Comparison of ENCODE assay signal across 9 cellular contexts in genomic region chr14:41607966-41608663, GRCh38. TPM values are rescaled to one million over a fixed set of nuclear protein-coding genes. Genes with fewer than 3 reads are reported as not detected.
A peak's percentile ranks its signal among the peaks of the same experiment; 100 is the strongest.
DNase-seq lines count a peak whose midpoint lies in the region; ATAC-seq, FAIRE-seq and TF ChIP-seq lines count a peak whose summit lies in the region.
"Had no signal": no experiment of that assay in that cellular context is flagged by ENCODE, and none has a peak within 500 bp of the region (broad histone marks: within the 10 kb centered on the region; RNA-seq: fewer than 3 reads in every experiment).

No MANE protein-coding gene starts in this region.

- no peak overlapping the region for H3K27ac Mint-ChIP-seq in HFFc6

- no peak for FAIRE-seq in endothelial cell of umbilical vein (lab: Jason Lieb, UNC)
- FAIRE-seq: bronchial epithelial cell had no signal

- H2AFZ ChIP-seq in endothelial cell of umbilical vein (ENCODE audit: low read depth, low read length), result no peak overlapping the region

- TF ChIP-seq POLR2A in endothelial cell of umbilical vein (IDR thresholded peaks at IDR 0.05; ENCODE audit: low read depth, low read length) (no peak), ovary (IDR thresholded peaks at IDR 0.05) (no peak)

- no peak overlapping the region for H3K9ac ChIP-seq in endothelial cell of umbilical vein (replicated peaks; ENCODE audit: extremely low read depth, insufficient read depth, low read length)

- ATAC-seq in HG02623 (IDR thresholded peaks at IDR 0.05; ENCODE audit: unreplicated experiment), result no peak

- H3K4me3 Mint-ChIP-seq in HFFc6, result no peak overlapping the region

- CTCF ChIA-PET in endothelial cell of umbilical vein (lab: Charles Lee), result interaction anchor here (1.2 kb wide), 1 partner anchor 16 kb away, joined by 3 read pairs; no protein-coding TSS in a partner anchor

- H3K79me2 ChIP-seq in endothelial cell of umbilical vein (ENCODE audit: control insufficient read depth, insufficient read depth, low read length), result no peaks in the 10 kb centered on the region

- BruUV-seq in endothelial cell of umbilical vein (replicated peaks; lab: Mats Ljungman, UMichigan), result no TSS peak

- no peak overlapping the region for H3K4me2 ChIP-seq in endothelial cell of umbilical vein (ENCODE audit: insufficient read depth, low read length)

- H3K9me3 Mint-ChIP-seq in HFFc6, result 0 out of 2 replicates have a peak, but pooled peaks cover 4% of the 10 kb centered on the region

- no peak for TF ChIP-seq EP300 in ovary (IDR thresholded peaks at IDR 0.05)

- POLR2A ChIA-PET in endothelial cell of umbilical vein (lab: Charles Lee), result no interaction called here

- no peaks in the 10 kb centered on the region for H3K36me3 ChIP-seq in endothelial cell of umbilical vein (ENCODE audit: control insufficient read depth in 2 of 2, extremely low read depth in 1 of 2, insufficient read depth in 2 of 2, low read length in 2 of 2)
- no peaks in the 10 kb centered on the region for H3K36me3 ChIP-seq in ovary

- 0 to 1% (median 1%) methylated on average over 38 to 55 of the region's 55 CpGs for WGBS in ovary, 3 donors

- peaks cover 4% of the 10 kb centered on the region for H3K4me1 ChIP-seq in endothelial cell of umbilical vein (ENCODE audit: control insufficient read depth, extremely low read depth, insufficient read depth, low read length)
- peaks cover 1% of the 10 kb centered on the region for H3K4me1 ChIP-seq in ovary (ENCODE audit: insufficient read depth)

- peaks cover 23% of the 10 kb centered on the region for H3K27me3 Mint-ChIP-seq in HFFc6 (ENCODE audit: insufficient read depth)

- no peak overlapping the region for H3K27ac ChIP-seq in endothelial cell of umbilical vein (ENCODE audit: insufficient read depth, low read depth, low read length)
- no peak overlapping the region for H3K27ac ChIP-seq in ovary

- H3K36me3 Mint-ChIP-seq in HFFc6 (ENCODE audit: low read depth), result no peaks in the 10 kb centered on the region

- no peaks in the 10 kb centered on the region for H4K20me1 ChIP-seq in endothelial cell of umbilical vein (replicated peaks; ENCODE audit: control insufficient read depth, extremely low read depth, insufficient read depth, low read length)

- DNase-seq in DMS153 treated with DMSO at 0.1 percent for 48 hours (lab: John Stamatoyannopoulos, UW; ENCODE audit: unreplicated experiment), result peak; percentile 29
- peak; percentile 42 for DNase-seq in NCI-H2171 (lab: John Stamatoyannopoulos, UW)
- DNase-seq in endothelial cell of umbilical vein (ENCODE audit: low read depth, low spot score), result no peak
- peak in 1 of 5 donors; percentile 27 for DNase-seq in ovary
- no peak for DNase-seq in mucosa of gallbladder (ENCODE audit: low spot score)
- no peak for DNase-seq in HFFc6
- no peak for DNase-seq in stimulated activated CD4-positive, alpha-beta T cell treated with anti-CD3 and anti-CD28 coated beads, Interleukin-4, amount 100 ng/mL, for 4 hours

- intact Hi-C loops in endothelial cell of umbilical vein (cut with micrococcal nuclease) (no loop called here), ovary (cut with DNase I) (no loop called here)

- H3K9me1 ChIP-seq in endothelial cell of umbilical vein (replicated peaks; ENCODE audit: control insufficient read depth, extremely low read depth, insufficient read depth, low read length), result no peaks in the 10 kb centered on the region

- H3K4me3 ChIP-seq in endothelial cell of umbilical vein (replicated peaks in 1 of 3; ENCODE audit: insufficient read depth in 1 of 3, low read depth in 1 of 3, low read length in 3 of 3), result no peak overlapping the region
- peak overlapping the region; percentile 38 for H3K4me3 ChIP-seq in ovary

- no peaks in the 10 kb centered on the region for H3K9me3 ChIP-seq in endothelial cell of umbilical vein (replicated peaks; ENCODE audit: control insufficient read depth, insufficient read depth, low read length)
- H3K9me3 ChIP-seq in ovary, result no peaks in the 10 kb centered on the region

- H3K27me3 ChIP-seq in endothelial cell of umbilical vein (ENCODE audit: control insufficient read depth in 2 of 2, insufficient read depth in 2 of 2, low read length in 2 of 2), result peaks cover 45 to 69% of the 10 kb centered on the region in 2 experiments
- H3K27me3 ChIP-seq in ovary, result no peaks in the 10 kb centered on the region

- no peaks in the 10 kb centered on the region for H3K4me1 Mint-ChIP-seq in HFFc6 (ENCODE audit: low read depth)

- no peak for TF ChIP-seq CTCF in endothelial cell of umbilical vein (IDR thresholded peaks at IDR 0.05; ENCODE audit: extremely low read depth in 1 of 2, insufficient read depth in 1 of 2, low read depth in 1 of 2, low read length in 2 of 2)
- no peak for TF ChIP-seq CTCF in ovary (IDR thresholded peaks at IDR 0.05)
- TF ChIP-seq CTCF in HFFc6 (IDR thresholded peaks at IDR 0.05), result no peak

- dilution Hi-C loops in endothelial cell of umbilical vein (cut with MboI; ENCODE audit: extremely low pct_ligation_motif_present, low sequenced_read_pairs), result no loop called here

TF ChIP-seq in endothelial cell of umbilical vein, 7 proteins besides CTCF, POLR2A, EP300 and RAD21:
- TF ChIP-seq MAX (IDR thresholded peaks at IDR 0.05; ENCODE audit: insufficient read depth, insufficient read length), result no peak
- peak; percentile 55 for TF ChIP-seq EZH2 (IDR thresholded peaks at IDR 0.05; ENCODE audit: borderline replicate concordance, low read depth, low read length, severe bottlenecking)

RNA-seq across cellular contexts. Expression of gene LRFN5, which starts 1.4 kb away (rescaled TPM):
- total RNA-seq in endothelial cell of umbilical vein, result not detected in 2 replicates
- polyA plus RNA-seq in endothelial cell of umbilical vein, result not detected in 2 replicates
- not detected in 2 replicates for polyA plus RNA-seq in endothelial cell of umbilical vein (2011; cell fraction: cytosol; rRNA removed)
- polyA plus RNA-seq in endothelial cell of umbilical vein (2011; cell fraction: nucleus; rRNA removed), result not detected in 2 replicates
- not detected in 2 replicates for polyA plus RNA-seq in endothelial cell of umbilical vein (2012)
- not detected in 2 replicates for polyA minus RNA-seq in endothelial cell of umbilical vein
- polyA minus RNA-seq in endothelial cell of umbilical vein (2011; cell fraction: cytosol; rRNA and poly(A)+ RNA removed), result not detected
- polyA minus RNA-seq in endothelial cell of umbilical vein (2011; cell fraction: nucleus; rRNA and poly(A)+ RNA removed), result not detected in 2 replicates
- 1 to 10 TPM in 6 of 7 donors, under 1 TPM in 1; 0.73 to 6.1 (median 3.1) TPM for total RNA-seq in ovary
- polyA plus RNA-seq in ovary, result 1 to 10 TPM in 1 of 2 donors, under 1 TPM in 1; 0.71 to 2.1 TPM
- total RNA-seq in mucosa of gallbladder, result 2.8 TPM
- total RNA-seq in HFFc6 (2021; fragmentation: NEBNext Ultra II Directional; extraction: Animal tissue kit (Norgen Biotek cat#: 25700)), result not detected

Comparison
In these comparisons a context has a peak if more than half of its experiments do, and no peak if none do; other contexts are left out.
1. DNase-seq: peak in DMS153 treated with DMSO at 0.1 percent for 48 hours (single experiment) and NCI-H2171 (single experiment); none in endothelial cell of umbilical vein (single experiment), mucosa of gallbladder (single experiment), HFFc6 (single experiment) and stimulated activated CD4-positive, alpha-beta T cell treated with anti-CD3 and anti-CD28 coated beads, Interleukin-4, amount 100 ng/mL, for 4 hours (0 of 2).